In genomic region chr16:27221576-27222498, GRCh38 we compare ENCODE assay signal across 12 cellular contexts. TPM values are rescaled to one million over a fixed set of nuclear protein-coding genes. Genes with fewer than 3 reads are reported as not detected.
DNase-seq lines count a peak whose midpoint lies in the region; TF ChIP-seq lines count a peak whose summit lies in the region.
"Had no signal": no experiment of that assay in that cellular context is flagged by ENCODE, and none has a peak within 500 bp of the region (broad histone marks: within the 10 kb centered on the region; RNA-seq: fewer than 3 reads in every experiment).

No MANE protein-coding gene starts in this region.

- H3K4me3 ChIP-seq in fibroblast of lung (replicated peaks in 1 of 4; ENCODE audit: control extremely low read depth in 1 of 4, insufficient read depth in 1 of 4, low read depth in 3 of 4, low read length in 4 of 4) (no peak overlapping the region), SK-N-SH (ENCODE audit: low read depth in 2 of 2, low read length in 1 of 2) (no peak overlapping the region)

- H3K27ac Mint-ChIP-seq in nephron progenitor cell: peak overlapping the region; percentile 89

- H3K27me3 ChIP-seq in fibroblast of lung (ENCODE audit: control insufficient read depth, insufficient read depth, low read length) (no peaks in the 10 kb centered on the region), SK-N-SH (ENCODE audit: insufficient read depth) (no peaks in the 10 kb centered on the region)

- no peaks in the 10 kb centered on the region for H3K9me3 ChIP-seq in fibroblast of lung (ENCODE audit: control insufficient read depth, insufficient read depth, low read depth, low read length)
- H3K9me3 ChIP-seq in SK-N-SH: no peaks in the 10 kb centered on the region
- H3K9me3 ChIP-seq: Caco-2 had no signal

- H3K79me2 ChIP-seq in fibroblast of lung (ENCODE audit: control insufficient read depth, insufficient read depth, low read length) (no peaks in the 10 kb centered on the region), SK-N-SH (ENCODE audit: insufficient read depth) (no peaks in the 10 kb centered on the region)

- peaks cover 10% of the 10 kb centered on the region for H3K36me3 ChIP-seq in fibroblast of lung (ENCODE audit: control insufficient read depth, insufficient read depth, low read length)
- peaks cover 0 to 13% of the 10 kb centered on the region in 2 experiments for H3K36me3 ChIP-seq in SK-N-SH (replicated peaks in 1 of 2; ENCODE audit: control insufficient read depth in 1 of 2, insufficient read depth in 2 of 2, low read length in 1 of 2)

- H2AFZ ChIP-seq in fibroblast of lung (ENCODE audit: low read length) (peak overlapping the region; percentile 0), SK-N-SH (ENCODE audit: low read depth) (no peak overlapping the region)

- TF ChIP-seq EP300 in SK-N-SH (IDR thresholded peaks at IDR 0.05; ENCODE audit: borderline replicate concordance in 1 of 2, low read depth in 1 of 2, low read length in 1 of 2): no peak

- H3K36me3 Mint-ChIP-seq in nephron progenitor cell (ENCODE audit: low read depth): peaks cover 5% of the 10 kb centered on the region

- WGBS in SK-N-SH (ENCODE audit: low lambda C conversion rate): 89% methylated on average over 11 of the region's 14 CpGs

- H4K20me1 ChIP-seq in fibroblast of lung (ENCODE audit: control insufficient read depth, extremely low read depth, insufficient read depth, low read length) (no peaks in the 10 kb centered on the region), SK-N-SH (ENCODE audit: insufficient read depth) (no peaks in the 10 kb centered on the region)

- H3F3A ChIP-seq in SK-N-SH (replicated peaks; ENCODE audit: insufficient read depth): no peaks in the 10 kb centered on the region

- peaks cover 41% of the 10 kb centered on the region for H3K4me1 Mint-ChIP-seq in nephron progenitor cell

- peaks cover 19% of the 10 kb centered on the region for H3K27me3 Mint-ChIP-seq in nephron progenitor cell (ENCODE audit: low read depth, poor library complexity)

- H3K9me2 ChIP-seq in SK-N-SH: no peaks in the 10 kb centered on the region

- no peak for TF ChIP-seq CTCF in AG09319 (IDR thresholded peaks at IDR 0.05; ENCODE audit: low read depth, low read length)
- no peak for TF ChIP-seq CTCF in fibroblast of lung (conservative IDR thresholded peaks at IDR 0.05 in 1 of 2, IDR thresholded peaks at IDR 0.05 in 1 of 2; ENCODE audit: low read depth in 1 of 2, low read length in 2 of 2)
- no peak for TF ChIP-seq CTCF in nephron progenitor cell (IDR thresholded peaks at IDR 0.05)
- no peak for TF ChIP-seq CTCF in SK-N-SH (IDR thresholded peaks at IDR 0.05)

- POLR2A ChIA-PET in SK-N-SH (lab: Yijun Ruan, JAX): interaction anchor here (0.8 to 1.3 kb wide), 3 partner anchors 18 to 112 kb away, joined by 3 to 4 read pairs (median 4); partner anchors contain the start of genes KDM8 and NSMCE1

- peak overlapping the region; percentile 17 for H3K9ac ChIP-seq in fibroblast of lung (ENCODE audit: insufficient read depth, low read length)
- no peak overlapping the region for H3K9ac ChIP-seq in SK-N-SH

- CTCF ChIA-PET in SK-N-SH (lab: Yijun Ruan, JAX): interaction anchor here (1.0 to 7.9 kb wide), 4 partner anchors 11 to 112 kb away, joined by 3 to 66 read pairs (median 3); no protein-coding TSS in a partner anchor

- H3K4me3 Mint-ChIP-seq in nephron progenitor cell: no peak overlapping the region

- peak overlapping the region; percentile 21 for H3K4me2 ChIP-seq in fibroblast of lung (ENCODE audit: extremely low read depth, insufficient read depth, low read length)
- H3K4me2 ChIP-seq in SK-N-SH: no peak overlapping the region

- TF ChIP-seq RAD21 in SK-N-SH (IDR thresholded peaks at IDR 0.05; ENCODE audit: low read length): no peak

- H3K9me3 Mint-ChIP-seq in nephron progenitor cell: no peaks in the 10 kb centered on the region

- peaks cover 19% of the 10 kb centered on the region for H3K4me1 ChIP-seq in fibroblast of lung (ENCODE audit: control insufficient read depth, extremely low read depth, insufficient read depth, low read length)
- peaks cover 0 to 19% of the 10 kb centered on the region in 2 experiments; a peak in 1 of 4 replicates for H3K4me1 ChIP-seq in SK-N-SH (ENCODE audit: control insufficient read depth in 1 of 2, insufficient read depth in 2 of 2, low read depth in 1 of 2, low read length in 1 of 2)

- H3K27ac ChIP-seq in fibroblast of lung (ENCODE audit: insufficient read depth, low read length) (peak overlapping the region; percentile 86), SK-N-SH (ENCODE audit: low read depth in 2 of 2, low read length in 1 of 2) (peak overlapping the region in 1 of 2 experiments; percentile 7; a peak in 2 of 4 replicates)

- peak; percentile 63 for DNase-seq in AG09319 (ENCODE audit: extremely low read depth, low read depth)
- DNase-seq in LHCN-M2 (ENCODE audit: low read depth): peak; percentile 53
- peak; percentile 42 to 75 for DNase-seq in fibroblast of lung (ENCODE audit: low read depth in 2 of 2)
- no peak for DNase-seq in nephron progenitor cell
- no peak for DNase-seq in SW 1271 (lab: John Stamatoyannopoulos, UW)
- no peak for DNase-seq in SK-N-SH
- DNase-seq in amniotic stem cell (lab: John Stamatoyannopoulos, UW): no peak
- no peak for DNase-seq in ureter (ENCODE audit: low spot score)
- DNase-seq: Caco-2; GOT3; NCI-H226; stimulated activated CD4-positive, alpha-beta T cell treated with anti-CD3 and anti-CD28 coated beads, Interleukin-4, amount 100 ng/mL, for 4 hours had no signal

TF ChIP-seq in SK-N-SH, 30 proteins besides CTCF, POLR2A, EP300 and RAD21:
- no peak for TF ChIP-seq GATA2 (CRISPR knock-in tag; IDR thresholded peaks at IDR 0.05)
- no peak for TF ChIP-seq NFIC (IDR thresholded peaks at IDR 0.05; ENCODE audit: borderline replicate concordance)
- no peak for TF ChIP-seq TCF12 (IDR thresholded peaks at IDR 0.05)
- TF ChIP-seq JUND (IDR thresholded peaks at IDR 0.05): no peak
- TF ChIP-seq, protein P1, sequence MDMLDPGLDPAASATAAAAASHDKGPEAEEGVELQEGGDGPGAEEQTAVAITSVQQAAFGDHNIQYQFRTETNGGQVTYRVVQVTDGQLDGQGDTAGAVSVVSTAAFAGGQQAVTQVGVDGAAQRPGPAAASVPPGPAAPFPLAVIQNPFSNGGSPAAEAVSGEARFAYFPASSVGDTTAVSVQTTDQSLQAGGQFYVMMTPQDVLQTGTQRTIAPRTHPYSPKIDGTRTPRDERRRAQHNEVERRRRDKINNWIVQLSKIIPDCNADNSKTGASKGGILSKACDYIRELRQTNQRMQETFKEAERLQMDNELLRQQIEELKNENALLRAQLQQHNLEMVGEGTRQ (IDR thresholded peaks at IDR 0.05; ENCODE audit: borderline replicate concordance, low read depth, low read length): no peak
- TF ChIP-seq FOSL2 (IDR thresholded peaks at IDR 0.05; ENCODE audit: borderline replicate concordance, low read depth): no peak
- no peak for TF ChIP-seq TAF1 (IDR thresholded peaks at IDR 0.05; ENCODE audit: borderline replicate concordance, low read depth, low read length)

RNA-seq across cellular contexts. Expression of gene KDM8, which starts 18.5 kb away (rescaled TPM):
- 4.5 and 4.6 TPM in 2 replicates for total RNA-seq in LHCN-M2 (2014; rRNA removed)
- polyA plus RNA-seq in LHCN-M2 (2012): 3.1 TPM
- 1.8 and 3.6 TPM in 2 replicates for total RNA-seq in fibroblast of lung
- 2.0 and 2.9 TPM in 2 replicates for polyA plus RNA-seq in fibroblast of lung
- polyA plus RNA-seq in fibroblast of lung (2012): 2.9 and 3.8 TPM in 2 replicates
- polyA minus RNA-seq in fibroblast of lung (ENCODE audit: low replicate concordance): 7.1 and 8.2 TPM in 2 replicates
- polyA plus RNA-seq in SK-N-SH (2012; rRNA removed): 3.3 and 3.9 TPM in 2 replicates
- 1.5 and 2.2 TPM in 2 replicates for polyA plus RNA-seq in SK-N-SH (2012; cell fraction: cytosol; rRNA removed)
- 10.9 and 11.8 TPM in 2 replicates for polyA plus RNA-seq in SK-N-SH (2012; cell fraction: nucleus; rRNA removed)
- 13.9 TPM for total RNA-seq in ureter

RNA-seq across cellular contexts. Expression of gene NSMCE1, which starts 46.7 kb away (rescaled TPM):
- total RNA-seq in LHCN-M2 (2014; rRNA removed): 50.1 and 62.7 TPM in 2 replicates
- polyA plus RNA-seq in LHCN-M2 (2012): 103 TPM
- 124 and 142 TPM in 2 replicates for total RNA-seq in fibroblast of lung
- 48.8 and 62.3 TPM in 2 replicates for polyA plus RNA-seq in fibroblast of lung
- 99.0 and 130 TPM in 2 replicates for polyA plus RNA-seq in fibroblast of lung (2012)
- polyA minus RNA-seq in fibroblast of lung (ENCODE audit: low replicate concordance): 141 and 163 TPM in 2 replicates
- 37.9 and 39.8 TPM in 2 replicates for polyA plus RNA-seq in SK-N-SH (2012; rRNA removed)
- polyA plus RNA-seq in SK-N-SH (2012; cell fraction: cytosol; rRNA removed): 45.3 and 46.1 TPM in 2 replicates
- polyA plus RNA-seq in SK-N-SH (2012; cell fraction: nucleus; rRNA removed): 20.5 and 24.4 TPM in 2 replicates
- 66.1 TPM for total RNA-seq in ureter

Comparison
In these comparisons a context has a peak if more than half of its experiments do, and no peak if none do; other contexts are left out.
1. DNase-seq: peak in AG09319 (single experiment), LHCN-M2 (single experiment) and fibroblast of lung (2 of 2); none in nephron progenitor cell (single experiment), SW 1271 (0 of 2), SK-N-SH (single experiment), amniotic stem cell (single experiment) and ureter (single experiment).